Comparison of ENCODE assay signal across 25 cellular contexts in the genomic region with DNA sequence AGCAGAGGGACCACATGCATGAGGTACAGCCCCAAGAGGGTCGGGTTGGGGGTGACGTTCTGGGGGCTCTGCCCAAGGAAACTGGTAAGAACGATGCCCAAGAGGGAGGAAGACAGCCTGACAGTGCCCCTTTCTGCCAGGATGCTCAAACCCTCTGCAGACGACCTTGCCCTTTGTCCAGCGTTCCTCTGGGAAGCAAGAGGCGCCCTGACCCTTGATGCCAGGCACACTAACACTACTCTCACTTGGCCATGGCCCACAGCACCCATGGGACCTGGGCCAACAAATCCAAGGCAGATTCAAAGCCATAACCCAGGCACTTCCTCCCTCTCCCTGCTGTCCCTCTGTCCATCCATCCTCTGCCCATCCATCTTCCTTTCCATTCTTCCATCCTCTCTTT. TPM values are rescaled to one million over a fixed set of nuclear protein-coding genes. Genes with fewer than 3 reads are reported as not detected.
"Had no signal": no experiment of that assay in that cellular context is flagged by ENCODE, and none has a peak within 500 bp of the region (broad histone marks: within the 10 kb centered on the region; RNA-seq: fewer than 3 reads in every experiment).

No MANE protein-coding gene starts in this region.

- DNase-seq: activated B cell treated with CpG ODN at 0.5 μM for 24 hours; activated CD4-positive, alpha-beta T cell treated with anti-CD3 and anti-CD28 coated beads for 4 hours; amygdala; dorsolateral prefrontal cortex; effector memory CD8-positive, alpha-beta T cell; foreskin melanocyte; immature natural killer cell; naive thymus-derived CD8-positive, alpha-beta T cell; retina; sigmoid colon; stimulated activated CD4-positive, alpha-beta T cell treated with anti-CD3 and anti-CD28 coated beads, Interleukin-15, amount 100 ng/mL, for 24 hours; stimulated activated naive B cell treated with anti-CD40 and anti-IgM and Interleukin-4, amounts not matched to agents 10 μg/mL and 1 μg/mL and 100 μg/mL, for 72 hours; transverse colon had no signal

- H3K4me3 ChIP-seq: colonic mucosa, dorsolateral prefrontal cortex, hepatocyte, neural progenitor cell, sigmoid colon, smooth muscle cell, transverse colon had no signal

- H3K27ac ChIP-seq: colonic mucosa, dorsolateral prefrontal cortex, hepatocyte, neural progenitor cell, sigmoid colon, transverse colon had no signal

- H3K27me3 ChIP-seq: colonic mucosa, dorsolateral prefrontal cortex, hepatocyte, neural progenitor cell, sigmoid colon, transverse colon had no signal

- H3K27ac Mint-ChIP-seq: activated naive CD4-positive, alpha-beta T cell treated with anti-CD3 and anti-CD28 coated beads, Interleukin-2, amount 50 U/mL, for 72 hours; neural progenitor cell; progenitor cell of endocrine pancreas; stimulated activated naive B cell treated with anti-CD40 and anti-IgM and Interleukin-4, amounts not matched to agents 10 μg/mL and 1 μg/mL and 100 μg/mL, for 72 hours had no signal

- H3K4me1 ChIP-seq: colonic mucosa, neural progenitor cell, sigmoid colon had no signal

- H3K4me2 ChIP-seq: hepatocyte, neural progenitor cell, smooth muscle cell had no signal

- H3K9me3 ChIP-seq: colonic mucosa, sigmoid colon, transverse colon had no signal

- H3K4me3 Mint-ChIP-seq: activated B cell treated with CpG ODN at 0.5 μM for 24 hours; effector memory CD8-positive, alpha-beta T cell; immature natural killer cell; neural progenitor cell; stimulated activated naive B cell treated with anti-CD40 and anti-IgM and Interleukin-4, amounts not matched to agents 10 μg/mL and 1 μg/mL and 100 μg/mL, for 72 hours had no signal

- H3K9ac ChIP-seq: neural progenitor cell had no signal

- H3K4me1 Mint-ChIP-seq: neural progenitor cell had no signal

- H3K27me3 Mint-ChIP-seq: activated B cell treated with CpG ODN at 0.5 μM for 24 hours; effector memory CD8-positive, alpha-beta T cell; naive thymus-derived CD8-positive, alpha-beta T cell; progenitor cell of endocrine pancreas had no signal

- H3K9me3 Mint-ChIP-seq: activated B cell treated with CpG ODN at 0.5 μM for 24 hours; activated naive CD4-positive, alpha-beta T cell treated with anti-CD3 and anti-CD28 coated beads, Interleukin-2, amount 50 U/mL, for 72 hours; effector memory CD8-positive, alpha-beta T cell; naive thymus-derived CD8-positive, alpha-beta T cell; neural progenitor cell; stimulated activated naive B cell treated with anti-CD40 and anti-IgM and Interleukin-4, amounts not matched to agents 10 μg/mL and 1 μg/mL and 100 μg/mL, for 72 hours had no signal

- H3K36me3 ChIP-seq: neural progenitor cell had no signal

- ATAC-seq: activated naive CD4-positive, alpha-beta T cell treated with anti-CD3 and anti-CD28 coated beads, Interleukin-2, amount 50 U/mL, for 72 hours; effector memory CD8-positive, alpha-beta T cell; esophagus mucosa; left lobe of liver; naive thymus-derived CD8-positive, alpha-beta T cell; stimulated activated naive B cell treated with anti-CD40 and anti-IgM and Interleukin-4, amounts not matched to agents 10 μg/mL and 1 μg/mL and 100 μg/mL, for 72 hours had no signal

RNA-seq across cellular contexts. Expression of a gene that starts 49.8 kb away (rescaled TPM):
- total RNA-seq: activated B cell treated with CpG ODN at 0.5 μM for 24 hours, bronchial epithelial cell, colonic mucosa, endothelial cell of umbilical vein, esophagus mucosa, hepatocyte, left lobe of liver, lung microvascular endothelial cell, osteocyte, progenitor cell of endocrine pancreas, smooth muscle cell had no signal
- polyA plus RNA-seq: endothelial cell of umbilical vein, sigmoid colon, smooth muscle cell had no signal
